In the genomic region with DNA sequence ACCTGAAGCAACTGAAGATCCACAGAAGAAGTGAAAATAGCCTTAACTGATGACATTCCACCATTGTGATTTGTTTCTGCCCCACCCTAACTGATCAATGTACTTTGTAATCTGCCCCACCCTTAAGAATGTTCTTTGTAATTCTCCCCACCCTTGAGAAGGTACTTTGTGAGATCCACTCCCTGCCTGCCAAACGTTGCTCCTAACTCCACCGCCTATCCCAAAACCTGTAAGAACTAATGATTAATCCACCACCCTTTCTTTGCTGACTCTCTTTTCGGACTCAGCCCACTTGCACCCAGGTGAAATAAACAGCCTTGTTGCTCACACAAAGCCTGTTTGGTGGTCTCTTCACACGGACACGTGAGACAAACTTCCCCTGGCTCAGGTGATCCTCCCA, we compare ENCODE assay signal across 10 cellular contexts. TPM values are rescaled to one million over a fixed set of nuclear protein-coding genes. Genes with fewer than 3 reads are reported as not detected.
"Had no signal": no experiment of that assay in that cellular context is flagged by ENCODE, and none has a peak within 500 bp of the region (broad histone marks: within the 10 kb centered on the region; RNA-seq: fewer than 3 reads in every experiment).

No MANE protein-coding gene starts in this region.

RNA-seq across cellular contexts. Expression of gene CDH16, which starts 22.0 kb away (rescaled TPM):
- total RNA-seq: fibroblast of lung; gastroesophageal sphincter; left lobe of liver; mesothelial cell of epicardium; naive thymus-derived CD4-positive, alpha-beta T cell; osteoblast; pulmonary artery endothelial cell; sciatic nerve; skeletal muscle tissue; urinary bladder had no signal
- polyA plus RNA-seq: fibroblast of lung; naive thymus-derived CD4-positive, alpha-beta T cell; urinary bladder had no signal

RNA-seq across cellular contexts. Expression of gene RRAD, which starts 28.7 kb away (rescaled TPM):
- polyA plus RNA-seq: naive thymus-derived CD4-positive, alpha-beta T cell had no signal
